ENCODE assay signal across 26 cellular contexts in genomic region chr6:170267688-170268087, GRCh38. TPM values are rescaled to one million over a fixed set of nuclear protein-coding genes. Genes with fewer than 3 reads are reported as not detected.
A peak's percentile ranks its signal among the peaks of the same experiment; 100 is the strongest.
DNase-seq lines count a peak whose midpoint lies in the region; ATAC-seq, FAIRE-seq and TF ChIP-seq lines count a peak whose summit lies in the region.
"Had no signal": no experiment of that assay in that cellular context is flagged by ENCODE, and none has a peak within 500 bp of the region (broad histone marks: within the 10 kb centered on the region; RNA-seq: fewer than 3 reads in every experiment).

No MANE protein-coding gene starts in this region.

- H3K4me3 ChIP-seq in RWPE2 (ENCODE audit: severe bottlenecking) (no peak overlapping the region), mucosa of rectum (ENCODE audit: low read length in 2 of 2) (no peak overlapping the region), pancreas (peak overlapping the region in 2 of 4 donors; percentile 45 to 53), Karpas-422 (ENCODE audit: low read length) (no peak overlapping the region)
- H3K4me3 ChIP-seq: A549; BLaER1 treated with 17β-estradiol and CSF1 and Interleukin-3, amounts not matched to agents 10 nM and 100 nM; PC-9; SK-N-MC had no signal

- no peak overlapping the region for H3K4me2 ChIP-seq in Karpas-422 (ENCODE audit: low read depth, low read length, poor library complexity, severe bottlenecking)
- H3K4me2 ChIP-seq: A549; BLaER1 treated with 17β-estradiol and CSF1 and Interleukin-3, amounts not matched to agents 10 nM and 100 nM; PC-9 had no signal

- peak overlapping the region; percentile 5 to 69 (median 40) for H3K27ac Mint-ChIP-seq in brain
- H3K27ac Mint-ChIP-seq: CD4-positive, alpha-beta T cell had no signal

- DNase-seq in RWPE2 (ENCODE audit: low spot score) (peak; percentile 16), pancreas (peak in 1 of 6 donors; percentile 28), Karpas-422 (no peak), NCI-H2196 treated with DMSO at 0.1 percent for 48 hours (lab: John Stamatoyannopoulos, UW; ENCODE audit: unreplicated experiment) (no peak)
- DNase-seq: AML-193; CD4-positive, alpha-beta T cell; H7; Kasumi-1; MV-4-11; NCI-H1105 treated with DMSO at 0.1 percent for 48 hours; NCI-H146; NCI-H1930; NCI-H2107; NCI-H446 treated with DMSO at 0.1 percent for 48 hours; NCI-H82; NK-92 treated with Interleukin-12 subunit alpha and Interleukin-12 subunit beta, amount 100 ng/mL, for 24 hours; PC-9; RPMI8226; SIG-M5 had no signal

- FAIRE-seq in pancreas (lab: Jason Lieb, UNC), result no peak
- FAIRE-seq: A549, D721Med had no signal

- no peak overlapping the region for H2AFZ ChIP-seq in Karpas-422 (ENCODE audit: low read length)
- H2AFZ ChIP-seq: PC-9 had no signal

- H3K36me3 ChIP-seq in RWPE2 (ENCODE audit: low read depth) (no peaks in the 10 kb centered on the region), mucosa of rectum (ENCODE audit: control insufficient read depth in 2 of 2, insufficient read depth in 2 of 2, low read length in 2 of 2) (no peaks in the 10 kb centered on the region), pancreas (no peaks in the 10 kb centered on the region), Karpas-422 (ENCODE audit: insufficient read depth, low read length) (no peaks in the 10 kb centered on the region)
- H3K36me3 ChIP-seq: BLaER1 treated with 17β-estradiol and CSF1 and Interleukin-3, amounts not matched to agents 10 nM and 100 nM had no signal

- TF ChIP-seq CTCF in RWPE2 (IDR thresholded peaks at IDR 0.05; ENCODE audit: poor library complexity, severe bottlenecking) (no peak), brain (conservative IDR thresholded peaks at IDR 0.05) (no peak), pancreas (IDR thresholded peaks at IDR 0.05) (no peak)

- no peaks in the 10 kb centered on the region for H3K79me2 ChIP-seq in Karpas-422 (ENCODE audit: low read length)

- no peak overlapping the region for H3K4me3 Mint-ChIP-seq in brain
- H3K4me3 Mint-ChIP-seq: CD4-positive, alpha-beta T cell had no signal

- WGBS in pancreas, 2 donors, result 65 to 86% methylated on average over 14 of the region's 14 CpGs

- peaks cover 4% of the 10 kb centered on the region for H3K27me3 Mint-ChIP-seq in brain
- H3K27me3 Mint-ChIP-seq: CD4-positive, alpha-beta T cell had no signal

- H3K9me3 ChIP-seq in RWPE2 (ENCODE audit: severe bottlenecking) (no peaks in the 10 kb centered on the region), mucosa of rectum (ENCODE audit: control insufficient read depth in 2 of 2, low read length in 2 of 2) (no peaks in the 10 kb centered on the region), pancreas (no peaks in the 10 kb centered on the region), Karpas-422 (ENCODE audit: low read length) (no peaks in the 10 kb centered on the region)
- H3K9me3 ChIP-seq: A549; BLaER1 treated with 17β-estradiol and CSF1 and Interleukin-3, amounts not matched to agents 10 nM and 100 nM had no signal

- no peaks in the 10 kb centered on the region for H3K36me3 Mint-ChIP-seq in brain

- H3K4me1 ChIP-seq in RWPE2 (ENCODE audit: insufficient read depth, poor library complexity, severe bottlenecking), result no peaks in the 10 kb centered on the region
- H3K4me1 ChIP-seq in mucosa of rectum (ENCODE audit: control insufficient read depth in 2 of 2, insufficient read depth in 2 of 2, low read length in 2 of 2), result peaks cover 20 to 32% of the 10 kb centered on the region in 2 donors
- peaks cover 0 to 5% (median 3%) of the 10 kb centered on the region in 3 donors for H3K4me1 ChIP-seq in pancreas
- no peaks in the 10 kb centered on the region for H3K4me1 ChIP-seq in Karpas-422 (ENCODE audit: low read length)
- H3K4me1 ChIP-seq: A549 had no signal

- H3K9ac ChIP-seq in mucosa of rectum (ENCODE audit: low read depth in 1 of 2, low read length in 2 of 2) (no peak overlapping the region), Karpas-422 (ENCODE audit: low read length) (no peak overlapping the region)
- H3K9ac ChIP-seq: BLaER1 treated with 17β-estradiol and CSF1 and Interleukin-3, amounts not matched to agents 10 nM and 100 nM had no signal

- H3K27me3 ChIP-seq in RWPE2 (ENCODE audit: insufficient read depth, poor library complexity, severe bottlenecking), result no peaks in the 10 kb centered on the region
- peaks cover 0 to 3% of the 10 kb centered on the region in 2 donors for H3K27me3 ChIP-seq in mucosa of rectum (ENCODE audit: control insufficient read depth in 2 of 2, insufficient read depth in 2 of 2, low read length in 2 of 2)
- H3K27me3 ChIP-seq in pancreas, result no peaks in the 10 kb centered on the region
- H3K27me3 ChIP-seq in Karpas-422 (ENCODE audit: low read length), result no peaks in the 10 kb centered on the region

- no peaks in the 10 kb centered on the region for H4K20me1 ChIP-seq in Karpas-422 (ENCODE audit: insufficient read depth, low read depth, low read length)

- H3K9me2 ChIP-seq in Karpas-422 (replicated peaks; ENCODE audit: insufficient read depth, low read length), result no peaks in the 10 kb centered on the region

- ATAC-seq in RWPE2 (ENCODE audit: low read depth) (no peak), pancreas (no peak), GM18517 (IDR thresholded peaks at IDR 0.05; ENCODE audit: unreplicated experiment) (no peak)
- ATAC-seq: A549 had no signal

- H3K27ac ChIP-seq in RWPE2 (ENCODE audit: poor library complexity, severe bottlenecking), result no peak overlapping the region
- peak overlapping the region; percentile 70 to 72 for H3K27ac ChIP-seq in mucosa of rectum (ENCODE audit: low read depth in 2 of 2, low read length in 2 of 2)
- H3K27ac ChIP-seq in pancreas, result peak overlapping the region in 3 of 4 donors; percentile 83 to 88 (median 86)
- H3K27ac ChIP-seq in Karpas-422 (ENCODE audit: low read length), result no peak overlapping the region
- H3K27ac ChIP-seq: A549; BLaER1 treated with 17β-estradiol and CSF1 and Interleukin-3, amounts not matched to agents 10 nM and 100 nM; PC-9; SK-N-MC had no signal

- H3K9me3 Mint-ChIP-seq in brain, result peaks cover 0 to 8% (median 0%) of the 10 kb centered on the region in 5 experiments
- H3K9me3 Mint-ChIP-seq: CD4-positive, alpha-beta T cell had no signal

- intact Hi-C loops in pancreas (cut with DNase I), result loop anchor here in 1 of 3 donors (5.0 kb wide), 1 partner anchor 40 kb away; no protein-coding TSS in a partner anchor

- H3K4me1 Mint-ChIP-seq in brain, result peaks cover 70% of the 10 kb centered on the region

RNA-seq across cellular contexts. Expression of gene DLL1, which starts 23.2 kb away (rescaled TPM):
- polyA plus RNA-seq in brain (ENCODE audit: insufficient read depth, low read depth, low replicate concordance) (22.0 TPM), pancreas (10 to 100 TPM; 16.4 to 21.6 TPM)
- 10 to 100 TPM; 10.8 to 19.6 (median 13.3) TPM for total RNA-seq in pancreas
- total RNA-seq in Karpas-422 (2014; rRNA removed; shearing (Covaris generic); ENCODE audit: low replicate concordance), result 0.18 and 0.26 TPM in 2 replicates
- total RNA-seq: PC-9 had no signal

RNA-seq across cellular contexts. Expression of gene FAM120B, which starts 38.9 kb away (rescaled TPM):
- 22.2 TPM for polyA plus RNA-seq in brain (ENCODE audit: insufficient read depth, low read depth, low replicate concordance)
- total RNA-seq in pancreas, result 10 to 100 TPM; 10.4 to 18.7 (median 13.3) TPM
- 1 to 10 TPM; 5.6 to 9.0 TPM for polyA plus RNA-seq in pancreas
- total RNA-seq in Karpas-422 (2014; rRNA removed; shearing (Covaris generic); ENCODE audit: low replicate concordance), result 22.4 and 32.1 TPM in 2 replicates

Comparison
In these comparisons a context has a peak if more than half of its experiments do, and no peak if none do; other contexts are left out.
1. H3K27ac ChIP-seq: peak in mucosa of rectum (2 of 2) and pancreas (3 of 4); none in RWPE2 (single experiment) and Karpas-422 (single experiment).